8 cellular contexts compared by ENCODE assay signal in genomic region chr7:41705109-41705871, GRCh38. TPM values are rescaled to one million over a fixed set of nuclear protein-coding genes. Genes with fewer than 3 reads are reported as not detected.
DNase-seq lines count a peak whose midpoint lies in the region; ATAC-seq, FAIRE-seq and TF ChIP-seq lines count a peak whose summit lies in the region.

No MANE protein-coding gene starts in this region.

- H3K9ac ChIP-seq in endothelial cell of umbilical vein (replicated peaks; ENCODE audit: extremely low read depth, insufficient read depth, low read length) = peak overlapping the region; percentile 55

- H3K36me3 Mint-ChIP-seq in activated CD8-positive, alpha-beta T cell treated with anti-CD3 and anti-CD28 coated beads, Interleukin-2, amount 10 ng/mL, durations not matched to agents 7 days and 5 days (ENCODE audit: low read depth) = no peaks in the 10 kb centered on the region
- H3K36me3 Mint-ChIP-seq in mesothelial cell of epicardium = no peaks in the 10 kb centered on the region

- TF ChIP-seq CTCF in AG09319 (IDR thresholded peaks at IDR 0.05; ENCODE audit: low read depth, low read length) (peak; percentile 93), endothelial cell of umbilical vein (IDR thresholded peaks at IDR 0.05; ENCODE audit: extremely low read depth in 1 of 2, insufficient read depth in 1 of 2, low read depth in 1 of 2, low read length in 2 of 2) (peak; percentile 85 to 93), mesothelial cell of epicardium (IDR thresholded peaks at IDR 0.05; ENCODE audit: unreplicated experiment) (peak; percentile 77)

- no peak for TF ChIP-seq POLR2A in endothelial cell of umbilical vein (IDR thresholded peaks at IDR 0.05; ENCODE audit: low read depth, low read length)

- ATAC-seq in GM18511 (IDR thresholded peaks at IDR 0.05; ENCODE audit: unreplicated experiment) = peak; percentile 97
- ATAC-seq in HG03025 (IDR thresholded peaks at IDR 0.05; ENCODE audit: low FRiP score, unreplicated experiment) = peak; percentile 97
- ATAC-seq in activated CD8-positive, alpha-beta T cell treated with anti-CD3 and anti-CD28 coated beads, Interleukin-2, amount 10 ng/mL, durations not matched to agents 7 days and 5 days = peak; percentile 97

- H3K36me3 ChIP-seq in endothelial cell of umbilical vein (ENCODE audit: control insufficient read depth in 2 of 2, extremely low read depth in 1 of 2, insufficient read depth in 2 of 2, low read length in 2 of 2) = no peaks in the 10 kb centered on the region

- peak overlapping the region; percentile 52 for H3K4me2 ChIP-seq in endothelial cell of umbilical vein (ENCODE audit: insufficient read depth, low read length)

- no peaks in the 10 kb centered on the region for H3K9me1 ChIP-seq in endothelial cell of umbilical vein (replicated peaks; ENCODE audit: control insufficient read depth, extremely low read depth, insufficient read depth, low read length)

- intact Hi-C loops in endothelial cell of umbilical vein (cut with micrococcal nuclease) = loop anchor here (1.0 to 10.0 kb wide), 11 partner anchors 660 to 1760 kb away; partner anchors contain the start of genes MPLKIP and SUGCT

- peak overlapping the region; percentile 80 for H2AFZ ChIP-seq in endothelial cell of umbilical vein (ENCODE audit: low read depth, low read length)

- H3K4me3 ChIP-seq in endothelial cell of umbilical vein (replicated peaks in 1 of 3; ENCODE audit: insufficient read depth in 1 of 3, low read depth in 1 of 3, low read length in 3 of 3) = peak overlapping the region; percentile 6 to 58 (median 36)

- H3K4me3 Mint-ChIP-seq in activated CD8-positive, alpha-beta T cell treated with anti-CD3 and anti-CD28 coated beads, Interleukin-2, amount 10 ng/mL, durations not matched to agents 7 days and 5 days = peak overlapping the region; percentile 71
- peak overlapping the region; percentile 72 for H3K4me3 Mint-ChIP-seq in mesothelial cell of epicardium

- no peaks in the 10 kb centered on the region for H4K20me1 ChIP-seq in endothelial cell of umbilical vein (replicated peaks; ENCODE audit: control insufficient read depth, extremely low read depth, insufficient read depth, low read length)

- peak; percentile 92 for FAIRE-seq in endothelial cell of umbilical vein (lab: Jason Lieb, UNC)

- no peaks in the 10 kb centered on the region for H3K27me3 ChIP-seq in endothelial cell of umbilical vein (ENCODE audit: control insufficient read depth in 2 of 2, insufficient read depth in 2 of 2, low read length in 2 of 2)

- no peaks in the 10 kb centered on the region for H3K9me3 Mint-ChIP-seq in activated CD8-positive, alpha-beta T cell treated with anti-CD3 and anti-CD28 coated beads, Interleukin-2, amount 10 ng/mL, durations not matched to agents 7 days and 5 days (ENCODE audit: insufficient read depth)
- no peaks in the 10 kb centered on the region for H3K9me3 Mint-ChIP-seq in mesothelial cell of epicardium

- H3K79me2 ChIP-seq in endothelial cell of umbilical vein (ENCODE audit: control insufficient read depth, insufficient read depth, low read length) = peaks cover 4% of the 10 kb centered on the region

- dilution Hi-C loops in endothelial cell of umbilical vein (cut with MboI; ENCODE audit: extremely low pct_ligation_motif_present, low sequenced_read_pairs) = no loop called here

- H3K27me3 Mint-ChIP-seq in activated CD8-positive, alpha-beta T cell treated with anti-CD3 and anti-CD28 coated beads, Interleukin-2, amount 10 ng/mL, durations not matched to agents 7 days and 5 days (ENCODE audit: low read depth) = peaks cover 50% of the 10 kb centered on the region
- no peaks in the 10 kb centered on the region for H3K27me3 Mint-ChIP-seq in mesothelial cell of epicardium (ENCODE audit: low read depth)

- CTCF ChIA-PET in activated CD8-positive, alpha-beta T cell treated with anti-CD3 and anti-CD28 coated beads, Interleukin-2, amount 10 ng/mL, durations not matched to agents 7 days and 5 days (lab: Charles Lee) = interaction anchor here (0.5 to 2.8 kb wide), 7 partner anchors 9 to 1473 kb away, joined by 3 to 17 read pairs (median 5); no protein-coding TSS in a partner anchor
- CTCF ChIA-PET in endothelial cell of umbilical vein (lab: Charles Lee) = interaction anchor here (0.6 to 5.9 kb wide), 48 partner anchors 9 to 1506 kb away, joined by 3 to 92 read pairs (median 4); no protein-coding TSS in a partner anchor

- DNase-seq in AG09319 (ENCODE audit: extremely low read depth, low read depth) (peak; percentile 87), NCI-H2196 treated with DMSO at 0.1 percent for 48 hours (lab: John Stamatoyannopoulos, UW; ENCODE audit: unreplicated experiment) (peak; percentile 66), endothelial cell of umbilical vein (ENCODE audit: low read depth, low spot score) (peak; percentile 94), mesothelial cell of epicardium (ENCODE audit: low spot score in 2 of 2, unreplicated experiment in 2 of 2) (peak; percentile 72 to 88)
- peak; percentile 73 for DNase-seq in activated CD8-positive, alpha-beta T cell treated with anti-CD3 and anti-CD28 coated beads, Interleukin-2, amount 10 ng/mL, durations not matched to agents 7 days and 5 days
- DNase-seq in stimulated activated CD8-positive, alpha-beta memory T cell treated with anti-CD3 and anti-CD28 coated beads, Interleukin-2, amount 100 ng/mL, for 48 hours (ENCODE audit: low read depth in 2 of 2) = peak; percentile 36 to 46

- no peak overlapping the region for H3K27ac Mint-ChIP-seq in activated CD8-positive, alpha-beta T cell treated with anti-CD3 and anti-CD28 coated beads, Interleukin-2, amount 10 ng/mL, durations not matched to agents 7 days and 5 days
- H3K27ac Mint-ChIP-seq in mesothelial cell of epicardium = peak overlapping the region; percentile 93

- H3K4me1 ChIP-seq in endothelial cell of umbilical vein (ENCODE audit: control insufficient read depth, extremely low read depth, insufficient read depth, low read length) = peaks cover 18% of the 10 kb centered on the region

- BruUV-seq in endothelial cell of umbilical vein (replicated peaks; lab: Mats Ljungman, UMichigan) = TSS peak; percentile 12

- peaks cover 14% of the 10 kb centered on the region for H3K4me1 Mint-ChIP-seq in activated CD8-positive, alpha-beta T cell treated with anti-CD3 and anti-CD28 coated beads, Interleukin-2, amount 10 ng/mL, durations not matched to agents 7 days and 5 days (ENCODE audit: low read depth)
- H3K4me1 Mint-ChIP-seq in mesothelial cell of epicardium = peaks cover 67% of the 10 kb centered on the region

- POLR2A ChIA-PET in activated CD8-positive, alpha-beta T cell treated with anti-CD3 and anti-CD28 coated beads, Interleukin-2, amount 10 ng/mL, durations not matched to agents 7 days and 5 days (lab: Charles Lee) = no interaction called here
- POLR2A ChIA-PET in endothelial cell of umbilical vein (lab: Charles Lee) = interaction anchor here (1.2 kb wide), 1 partner anchor 125 kb away, joined by 3 read pairs; no protein-coding TSS in a partner anchor

- H3K9me3 ChIP-seq in endothelial cell of umbilical vein (replicated peaks; ENCODE audit: control insufficient read depth, insufficient read depth, low read length) = no peaks in the 10 kb centered on the region

- peak overlapping the region; percentile 56 for H3K27ac ChIP-seq in endothelial cell of umbilical vein (ENCODE audit: insufficient read depth, low read depth, low read length)

TF ChIP-seq in endothelial cell of umbilical vein, 7 proteins besides CTCF, POLR2A, EP300 and RAD21:
- TF ChIP-seq JUN (IDR thresholded peaks at IDR 0.05; ENCODE audit: borderline replicate concordance, insufficient read depth, insufficient read length, low read depth) (no peak), FOS (IDR thresholded peaks at IDR 0.05; ENCODE audit: borderline replicate concordance, insufficient read depth, low read length) (no peak), GATA2 (IDR thresholded peaks at IDR 0.05; ENCODE audit: insufficient read depth, insufficient read length, low read depth, low read length) (no peak), POLR2AphosphoS5 (IDR thresholded peaks at IDR 0.05; ENCODE audit: insufficient read depth, low read depth, low read length) (no peak), EZH2 (IDR thresholded peaks at IDR 0.05; ENCODE audit: borderline replicate concordance, low read depth, low read length, severe bottlenecking) (no peak), MYC (IDR thresholded peaks at IDR 0.05; ENCODE audit: low read depth, low read length) (no peak)
- TF ChIP-seq, protein P1, sequence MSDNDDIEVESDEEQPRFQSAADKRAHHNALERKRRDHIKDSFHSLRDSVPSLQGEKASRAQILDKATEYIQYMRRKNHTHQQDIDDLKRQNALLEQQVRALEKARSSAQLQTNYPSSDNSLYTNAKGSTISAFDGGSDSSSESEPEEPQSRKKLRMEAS (IDR thresholded peaks at IDR 0.05; ENCODE audit: insufficient read depth, insufficient read length) = no peak

RNA-seq across cellular contexts. Expression of gene INHBA, which starts 2.4 kb away (rescaled TPM):
- not detected for total RNA-seq in activated CD8-positive, alpha-beta T cell treated with anti-CD3 and anti-CD28 coated beads, Interleukin-2, amount 10 ng/mL, durations not matched to agents 7 days and 5 days
- 23.2 and 32.3 TPM in 2 replicates for total RNA-seq in endothelial cell of umbilical vein
- 21.4 and 22.9 TPM in 2 replicates for polyA plus RNA-seq in endothelial cell of umbilical vein
- 19.5 and 20.3 TPM in 2 replicates for polyA plus RNA-seq in endothelial cell of umbilical vein (2011; cell fraction: cytosol; rRNA removed)
- 46.6 and 47.7 TPM in 2 replicates for polyA plus RNA-seq in endothelial cell of umbilical vein (2011; cell fraction: nucleus; rRNA removed)
- polyA plus RNA-seq in endothelial cell of umbilical vein (2012) = 36.2 and 75.7 TPM in 2 replicates
- polyA minus RNA-seq in endothelial cell of umbilical vein = 104 and 126 TPM in 2 replicates
- not detected for polyA minus RNA-seq in endothelial cell of umbilical vein (2011; cell fraction: cytosol; rRNA and poly(A)+ RNA removed)
- polyA minus RNA-seq in endothelial cell of umbilical vein (2011; cell fraction: nucleus; rRNA and poly(A)+ RNA removed) = 69.5 and 79.6 TPM in 2 replicates
- total RNA-seq in mesothelial cell of epicardium = 47.6 to 51.4 TPM (median 50.6 TPM) in 3 replicates

Comparison
In these comparisons a context has a peak if more than half of its experiments do, and no peak if none do; other contexts are left out.
1. Peak in every context shown above with its lines: DNase-seq, ATAC-seq, H3K4me3 ChIP-seq and H3K27ac ChIP-seq.
2. DNase-seq: peak in every context shown above with its lines; median percentile 94 in endothelial cell of umbilical vein; 87 in AG09319; 80 in mesothelial cell of epicardium; 73 in activated CD8-positive, alpha-beta T cell treated with anti-CD3 and anti-CD28 coated beads, Interleukin-2, amount 10 ng/mL, durations not matched to agents 7 days and 5 days; 66 in NCI-H2196 treated with DMSO at 0.1 percent for 48 hours; 41 in stimulated activated CD8-positive, alpha-beta memory T cell treated with anti-CD3 and anti-CD28 coated beads, Interleukin-2, amount 100 ng/mL, for 48 hours.
3. RNA of gene INHBA, which starts 2.4 kb away (total RNA-seq): 47.6 to 51.4 TPM in mesothelial cell of epicardium and 23.2 to 32.3 TPM in endothelial cell of umbilical vein; not detected in activated CD8-positive, alpha-beta T cell treated with anti-CD3 and anti-CD28 coated beads, Interleukin-2, amount 10 ng/mL, durations not matched to agents 7 days and 5 days; every median in the first group is over 10 times any median in the second.